Comparison of ENCODE assay signal across 8 cellular contexts in genomic region chr7:78020131-78020873, GRCh38.
DNase-seq lines count a peak whose midpoint lies in the region; ATAC-seq and TF ChIP-seq lines count a peak whose summit lies in the region.

No MANE protein-coding gene starts in this region.

- TF ChIP-seq POLR2A in tibial nerve (IDR thresholded peaks at IDR 0.05) = no peak

- peak in 1 of 2 donors; percentile 29 for TF ChIP-seq EP300 in tibial nerve (IDR thresholded peaks at IDR 0.05)

- no peaks in the 10 kb centered on the region for H3K36me3 ChIP-seq in tibial nerve

- H3K27me3 ChIP-seq in tibial nerve = no peaks in the 10 kb centered on the region

- H3K9me3 ChIP-seq in tibial nerve = no peaks in the 10 kb centered on the region

- TF ChIP-seq CTCF in tibial nerve (IDR thresholded peaks at IDR 0.05) = peak; percentile 66 to 77 (median 74)

- WGBS in tibial nerve, 2 donors = 0 to 6% methylated on average over 20 to 21 of the region's 25 CpGs

- H3K27ac ChIP-seq in epithelial cell of prostate (peak overlapping the region; percentile 63), tibial nerve (peak overlapping the region; percentile 82 to 98 (median 96))

- peaks cover 0 to 43% (median 4%) of the 10 kb centered on the region in 4 donors for H3K4me1 ChIP-seq in tibial nerve

- ATAC-seq in GM19043 (IDR thresholded peaks at IDR 0.05; ENCODE audit: low read depth, unreplicated experiment) (peak; percentile 42), HG03342 (IDR thresholded peaks at IDR 0.05; ENCODE audit: unreplicated experiment) (peak; percentile 48)

- DNase-seq in COLO668 (lab: John Stamatoyannopoulos, UW; ENCODE audit: unreplicated experiment) = peak; percentile 61
- DNase-seq in NCI-H345 (lab: John Stamatoyannopoulos, UW) = peak; percentile 84
- DNase-seq in activated CD4-positive, alpha-beta T cell treated with anti-CD3 and anti-CD28 coated beads for 48 hours = peak; percentile 30
- DNase-seq in epithelial cell of prostate (ENCODE audit: low read depth, low spot score) = no peak
- peak; percentile 85 for DNase-seq in midbrain (lab: John Stamatoyannopoulos, UW)
- peak; percentile 25 to 83 for DNase-seq in tibial nerve (ENCODE audit: low spot score in 2 of 2)

- peak overlapping the region; percentile 51 to 70 (median 56) for H3K4me3 ChIP-seq in tibial nerve
